Comparison of ENCODE assay signal across 8 cellular contexts in genomic region chr2:151973901-151974199, GRCh38.
DNase-seq lines count a peak whose midpoint lies in the region; ATAC-seq and TF ChIP-seq lines count a peak whose summit lies in the region.

No MANE protein-coding gene starts in this region.

- H3K9me3 ChIP-seq in smooth muscle cell (replicated peaks; ENCODE audit: low read depth) (no peaks in the 10 kb centered on the region), vagina (no peaks in the 10 kb centered on the region), gastrocnemius medialis (no peaks in the 10 kb centered on the region)

- H3K36me3 ChIP-seq in smooth muscle cell (ENCODE audit: low read depth), result no peaks in the 10 kb centered on the region
- H3K36me3 ChIP-seq in vagina, result no peaks in the 10 kb centered on the region
- no peaks in the 10 kb centered on the region for H3K36me3 ChIP-seq in gastrocnemius medialis

- H3K79me2 ChIP-seq in smooth muscle cell (ENCODE audit: low read depth), result no peaks in the 10 kb centered on the region

- peak overlapping the region; percentile 40 for H3K4me2 ChIP-seq in smooth muscle cell

- no peaks in the 10 kb centered on the region for H3K27me3 ChIP-seq in smooth muscle cell (ENCODE audit: low read depth)
- no peaks in the 10 kb centered on the region for H3K27me3 ChIP-seq in vagina
- no peaks in the 10 kb centered on the region for H3K27me3 ChIP-seq in gastrocnemius medialis

- in situ Hi-C loops in gastrocnemius medialis (cut with MboI; ENCODE audit: low sequenced_read_pairs in 4 of 4), result no loop called here

- H2AFZ ChIP-seq in smooth muscle cell (ENCODE audit: low read depth), result peak overlapping the region; percentile 35

- POLR2A ChIA-PET in activated CD4-positive, alpha-beta memory T cell treated with anti-CD3 and anti-CD28 coated beads for 36 hours (lab: Charles Lee), result no interaction called here

- no peaks in the 10 kb centered on the region for H3K9me3 Mint-ChIP-seq in activated CD4-positive, alpha-beta memory T cell treated with anti-CD3 and anti-CD28 coated beads for 36 hours

- peaks cover 8% of the 10 kb centered on the region for H3K4me1 Mint-ChIP-seq in activated CD4-positive, alpha-beta memory T cell treated with anti-CD3 and anti-CD28 coated beads for 36 hours (ENCODE audit: low read depth)

- intact Hi-C loops in activated CD4-positive, alpha-beta memory T cell treated with anti-CD3 and anti-CD28 coated beads for 36 hours (cut with micrococcal nuclease), result no loop called here
- intact Hi-C loops in vagina (cut with DNase I) (no loop called here), gastrocnemius medialis (cut with DNase I; ENCODE audit: low total_unique reads) (no loop called here)

- H3K9ac ChIP-seq in smooth muscle cell (ENCODE audit: low read depth), result no peak overlapping the region

- H3K27ac ChIP-seq in smooth muscle cell (ENCODE audit: low read depth) (no peak overlapping the region), vagina (no peak overlapping the region), gastrocnemius medialis (no peak overlapping the region)

- WGBS in smooth muscle cell (ENCODE audit: low lambda C conversion rate), result 16% methylated on average over 8 of the region's 8 CpGs

- peaks cover 8% of the 10 kb centered on the region for H3K27me3 Mint-ChIP-seq in activated CD4-positive, alpha-beta memory T cell treated with anti-CD3 and anti-CD28 coated beads for 36 hours

- CTCF ChIA-PET in activated CD4-positive, alpha-beta memory T cell treated with anti-CD3 and anti-CD28 coated beads for 36 hours (lab: Charles Lee), result interaction anchor here (0.8 to 1.5 kb wide), 2 partner anchors 25 to 52 kb away, joined by 3 to 5 read pairs; no protein-coding TSS in a partner anchor

- no peak overlapping the region for H3K27ac Mint-ChIP-seq in activated CD4-positive, alpha-beta memory T cell treated with anti-CD3 and anti-CD28 coated beads for 36 hours

- peaks cover 5% of the 10 kb centered on the region for H3F3A ChIP-seq in smooth muscle cell (ENCODE audit: low read depth)

- no peak for TF ChIP-seq CTCF in smooth muscle cell (IDR thresholded peaks at IDR 0.05; ENCODE audit: borderline replicate concordance, insufficient read depth, poor library complexity, severe bottlenecking)
- TF ChIP-seq CTCF in vagina (IDR thresholded peaks at IDR 0.05), result no peak
- no peak for TF ChIP-seq CTCF in gastrocnemius medialis (IDR thresholded peaks at IDR 0.05 in 4 of 5, conservative IDR thresholded peaks at IDR 0.05 in 1 of 5)

- H3K4me3 Mint-ChIP-seq in activated CD4-positive, alpha-beta memory T cell treated with anti-CD3 and anti-CD28 coated beads for 36 hours, result no peak overlapping the region

- no peak for ATAC-seq in gastrocnemius medialis

- H3K4me1 ChIP-seq in smooth muscle cell (ENCODE audit: low read depth) (peaks cover 11% of the 10 kb centered on the region), vagina (peaks cover 7% of the 10 kb centered on the region), gastrocnemius medialis (no peaks in the 10 kb centered on the region)

- DNase-seq in LHCN-M2 (ENCODE audit: low read depth) (peak; percentile 23), SHP77 treated with DMSO at 0.1 percent for 48 hours (lab: John Stamatoyannopoulos, UW) (peak; percentile 33), globus pallidus (ENCODE audit: low spot score) (peak; percentile 73), smooth muscle cell (lab: John Stamatoyannopoulos, UW; ENCODE audit: unreplicated experiment) (no peak), vagina (ENCODE audit: extremely low spot score in 2 of 2) (no peak), gastrocnemius medialis (no peak)
- no peak for DNase-seq in activated CD4-positive, alpha-beta memory T cell treated with anti-CD3 and anti-CD28 coated beads for 36 hours
- no peak for DNase-seq in central memory CD4-positive, alpha-beta T cell

- peak overlapping the region; percentile 7 for H3K4me3 ChIP-seq in smooth muscle cell
- no peak overlapping the region for H3K4me3 ChIP-seq in vagina
- no peak overlapping the region for H3K4me3 ChIP-seq in gastrocnemius medialis

- TF ChIP-seq POLR2A in vagina (IDR thresholded peaks at IDR 0.05) (no peak), gastrocnemius medialis (IDR thresholded peaks at IDR 0.05) (no peak)

- H4K20me1 ChIP-seq in smooth muscle cell (ENCODE audit: low read depth), result no peaks in the 10 kb centered on the region

- no peaks in the 10 kb centered on the region for H3K36me3 Mint-ChIP-seq in activated CD4-positive, alpha-beta memory T cell treated with anti-CD3 and anti-CD28 coated beads for 36 hours

Comparison
In these comparisons a context has a peak if more than half of its experiments do, and no peak if none do; other contexts are left out.
1. DNase-seq: peak in LHCN-M2 (single experiment), SHP77 treated with DMSO at 0.1 percent for 48 hours (single experiment) and globus pallidus (single experiment); none in smooth muscle cell (single experiment), activated CD4-positive, alpha-beta memory T cell treated with anti-CD3 and anti-CD28 coated beads for 36 hours (single experiment), central memory CD4-positive, alpha-beta T cell (single experiment), vagina (0 of 2) and gastrocnemius medialis (0 of 2).